ENCODE assay signal across 2 cellular contexts in the genomic region with DNA sequence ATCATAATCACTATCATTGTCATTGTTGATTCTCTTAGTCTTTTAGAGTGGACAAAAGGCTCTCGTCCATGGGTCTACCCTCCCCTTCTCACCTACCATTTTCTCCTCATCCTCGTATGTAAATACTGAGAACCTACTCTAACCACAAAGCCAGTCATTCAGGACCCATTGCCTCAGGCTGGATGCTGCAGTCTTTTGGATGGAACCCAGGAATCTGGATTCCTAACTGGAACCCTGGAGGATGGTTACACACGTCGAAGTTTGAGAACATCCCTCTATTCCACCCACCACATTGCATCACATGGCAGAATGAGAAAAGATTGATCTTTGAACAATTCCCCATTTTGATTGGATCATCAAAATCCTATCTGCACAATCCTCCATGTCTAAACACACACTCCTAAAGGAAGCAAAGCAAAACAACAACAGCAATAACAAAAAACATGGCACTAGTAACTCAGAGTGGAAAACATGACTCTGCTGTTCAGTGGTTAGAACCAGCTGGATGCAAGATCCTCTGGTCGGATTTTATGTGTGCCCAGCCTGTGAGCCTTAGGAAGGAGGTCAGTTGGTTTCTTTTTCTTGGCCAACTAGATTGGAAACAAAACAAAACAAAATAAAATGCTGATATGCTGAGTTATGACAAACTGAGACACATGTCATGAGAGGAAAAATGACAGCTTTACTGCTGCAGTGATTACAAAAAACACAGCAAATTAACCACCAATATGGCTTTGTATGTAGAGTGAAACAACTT.
A peak's percentile ranks its signal among the peaks of the same experiment; 100 is the strongest.
TF ChIP-seq lines count a peak whose summit lies in the region.

No MANE protein-coding gene starts in this region.

TF ChIP-seq in HepG2, 621 proteins besides CTCF, POLR2A, EP300 and RAD21 (continues in another document):
- TF ChIP-seq, protein P1, sequence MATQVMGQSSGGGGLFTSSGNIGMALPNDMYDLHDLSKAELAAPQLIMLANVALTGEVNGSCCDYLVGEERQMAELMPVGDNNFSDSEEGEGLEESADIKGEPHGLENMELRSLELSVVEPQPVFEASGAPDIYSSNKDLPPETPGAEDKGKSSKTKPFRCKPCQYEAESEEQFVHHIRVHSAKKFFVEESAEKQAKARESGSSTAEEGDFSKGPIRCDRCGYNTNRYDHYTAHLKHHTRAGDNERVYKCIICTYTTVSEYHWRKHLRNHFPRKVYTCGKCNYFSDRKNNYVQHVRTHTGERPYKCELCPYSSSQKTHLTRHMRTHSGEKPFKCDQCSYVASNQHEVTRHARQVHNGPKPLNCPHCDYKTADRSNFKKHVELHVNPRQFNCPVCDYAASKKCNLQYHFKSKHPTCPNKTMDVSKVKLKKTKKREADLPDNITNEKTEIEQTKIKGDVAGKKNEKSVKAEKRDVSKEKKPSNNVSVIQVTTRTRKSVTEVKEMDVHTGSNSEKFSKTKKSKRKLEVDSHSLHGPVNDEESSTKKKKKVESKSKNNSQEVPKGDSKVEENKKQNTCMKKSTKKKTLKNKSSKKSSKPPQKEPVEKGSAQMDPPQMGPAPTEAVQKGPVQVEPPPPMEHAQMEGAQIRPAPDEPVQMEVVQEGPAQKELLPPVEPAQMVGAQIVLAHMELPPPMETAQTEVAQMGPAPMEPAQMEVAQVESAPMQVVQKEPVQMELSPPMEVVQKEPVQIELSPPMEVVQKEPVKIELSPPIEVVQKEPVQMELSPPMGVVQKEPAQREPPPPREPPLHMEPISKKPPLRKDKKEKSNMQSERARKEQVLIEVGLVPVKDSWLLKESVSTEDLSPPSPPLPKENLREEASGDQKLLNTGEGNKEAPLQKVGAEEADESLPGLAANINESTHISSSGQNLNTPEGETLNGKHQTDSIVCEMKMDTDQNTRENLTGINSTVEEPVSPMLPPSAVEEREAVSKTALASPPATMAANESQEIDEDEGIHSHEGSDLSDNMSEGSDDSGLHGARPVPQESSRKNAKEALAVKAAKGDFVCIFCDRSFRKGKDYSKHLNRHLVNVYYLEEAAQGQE (IDR thresholded peaks at IDR 0.05; ENCODE audit: borderline replicate concordance in 1 of 2, low read depth in 1 of 2, low read length in 2 of 2), result no peak
- no peak for TF ChIP-seq U2AF1 (optimal IDR thresholded peaks at IDR 0.05; ENCODE audit: low read depth, low read length)
- TF ChIP-seq PAX8 (CRISPR knock-in tag; IDR thresholded peaks at IDR 0.05; ENCODE audit: borderline replicate concordance), result no peak
- TF ChIP-seq SMAD9 (CRISPR knock-in tag; IDR thresholded peaks at IDR 0.05), result no peak
- TF ChIP-seq, protein P2, sequence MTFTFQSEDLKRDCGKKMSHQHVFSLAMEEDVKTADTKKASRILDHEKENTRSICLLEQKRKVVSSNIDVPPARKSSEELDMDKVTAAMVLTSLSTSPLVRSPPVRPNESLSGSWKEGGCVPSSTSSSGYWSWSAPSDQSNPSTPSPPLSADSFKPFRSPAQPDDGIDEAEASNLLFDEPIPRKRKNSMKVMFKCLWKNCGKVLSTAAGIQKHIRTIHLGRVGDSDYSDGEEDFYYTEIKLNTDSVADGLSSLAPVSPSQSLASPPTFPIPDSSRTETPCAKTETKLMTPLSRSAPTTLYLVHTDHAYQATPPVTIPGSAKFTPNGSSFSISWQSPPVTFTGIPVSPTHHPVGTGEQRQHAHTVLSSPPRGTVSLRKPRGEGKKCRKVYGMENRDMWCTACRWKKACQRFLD (CRISPR knock-in tag; IDR thresholded peaks at IDR 0.05; ENCODE audit: borderline replicate concordance), result no peak
- TF ChIP-seq, protein P3, sequence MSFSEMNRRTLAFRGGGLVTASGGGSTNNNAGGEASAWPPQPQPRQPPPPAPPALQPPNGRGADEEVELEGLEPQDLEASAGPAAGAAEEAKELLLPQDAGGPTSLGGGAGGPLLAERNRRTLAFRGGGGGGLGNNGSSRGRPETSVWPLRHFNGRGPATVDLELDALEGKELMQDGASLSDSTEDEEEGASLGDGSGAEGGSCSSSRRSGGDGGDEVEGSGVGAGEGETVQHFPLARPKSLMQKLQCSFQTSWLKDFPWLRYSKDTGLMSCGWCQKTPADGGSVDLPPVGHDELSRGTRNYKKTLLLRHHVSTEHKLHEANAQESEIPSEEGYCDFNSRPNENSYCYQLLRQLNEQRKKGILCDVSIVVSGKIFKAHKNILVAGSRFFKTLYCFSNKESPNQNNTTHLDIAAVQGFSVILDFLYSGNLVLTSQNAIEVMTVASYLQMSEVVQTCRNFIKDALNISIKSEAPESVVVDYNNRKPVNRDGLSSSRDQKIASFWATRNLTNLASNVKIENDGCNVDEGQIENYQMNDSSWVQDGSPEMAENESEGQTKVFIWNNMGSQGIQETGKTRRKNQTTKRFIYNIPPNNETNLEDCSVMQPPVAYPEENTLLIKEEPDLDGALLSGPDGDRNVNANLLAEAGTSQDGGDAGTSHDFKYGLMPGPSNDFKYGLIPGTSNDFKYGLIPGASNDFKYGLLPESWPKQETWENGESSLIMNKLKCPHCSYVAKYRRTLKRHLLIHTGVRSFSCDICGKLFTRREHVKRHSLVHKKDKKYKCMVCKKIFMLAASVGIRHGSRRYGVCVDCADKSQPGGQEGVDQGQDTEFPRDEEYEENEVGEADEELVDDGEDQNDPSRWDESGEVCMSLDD (CRISPR knock-in tag; IDR thresholded peaks at IDR 0.05; ENCODE audit: borderline replicate concordance), result no peak
- TF ChIP-seq MAFF (IDR thresholded peaks at IDR 0.05; ENCODE audit: low read depth, low read length), result 0 out of 2 replicates have a peak, but pooled peaks have one; percentile 8
- TF ChIP-seq, protein P4, sequence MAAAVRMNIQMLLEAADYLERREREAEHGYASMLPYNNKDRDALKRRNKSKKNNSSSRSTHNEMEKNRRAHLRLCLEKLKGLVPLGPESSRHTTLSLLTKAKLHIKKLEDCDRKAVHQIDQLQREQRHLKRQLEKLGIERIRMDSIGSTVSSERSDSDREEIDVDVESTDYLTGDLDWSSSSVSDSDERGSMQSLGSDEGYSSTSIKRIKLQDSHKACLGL (CRISPR knock-in tag; IDR thresholded peaks at IDR 0.05), result no peak
- no peak for TF ChIP-seq ZNF792 (CRISPR knock-in tag; IDR thresholded peaks at IDR 0.05)
- no peak for TF ChIP-seq MIER2 (CRISPR knock-in tag; IDR thresholded peaks at IDR 0.05)
- TF ChIP-seq, protein P5, sequence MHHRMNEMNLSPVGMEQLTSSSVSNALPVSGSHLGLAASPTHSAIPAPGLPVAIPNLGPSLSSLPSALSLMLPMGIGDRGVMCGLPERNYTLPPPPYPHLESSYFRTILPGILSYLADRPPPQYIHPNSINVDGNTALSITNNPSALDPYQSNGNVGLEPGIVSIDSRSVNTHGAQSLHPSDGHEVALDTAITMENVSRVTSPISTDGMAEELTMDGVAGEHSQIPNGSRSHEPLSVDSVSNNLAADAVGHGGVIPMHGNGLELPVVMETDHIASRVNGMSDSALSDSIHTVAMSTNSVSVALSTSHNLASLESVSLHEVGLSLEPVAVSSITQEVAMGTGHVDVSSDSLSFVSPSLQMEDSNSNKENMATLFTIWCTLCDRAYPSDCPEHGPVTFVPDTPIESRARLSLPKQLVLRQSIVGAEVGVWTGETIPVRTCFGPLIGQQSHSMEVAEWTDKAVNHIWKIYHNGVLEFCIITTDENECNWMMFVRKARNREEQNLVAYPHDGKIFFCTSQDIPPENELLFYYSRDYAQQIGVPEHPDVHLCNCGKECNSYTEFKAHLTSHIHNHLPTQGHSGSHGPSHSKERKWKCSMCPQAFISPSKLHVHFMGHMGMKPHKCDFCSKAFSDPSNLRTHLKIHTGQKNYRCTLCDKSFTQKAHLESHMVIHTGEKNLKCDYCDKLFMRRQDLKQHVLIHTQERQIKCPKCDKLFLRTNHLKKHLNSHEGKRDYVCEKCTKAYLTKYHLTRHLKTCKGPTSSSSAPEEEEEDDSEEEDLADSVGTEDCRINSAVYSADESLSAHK (CRISPR knock-in tag; IDR thresholded peaks at IDR 0.05; ENCODE audit: borderline replicate concordance), result no peak
- TF ChIP-seq SRF (IDR thresholded peaks at IDR 0.05; ENCODE audit: low read depth, low read length), result no peak

TF ChIP-seq in GM12878, 131 proteins besides CTCF, POLR2A, EP300 and RAD21:
- TF ChIP-seq SUZ12 (IDR thresholded peaks at IDR 0.05; ENCODE audit: unreplicated experiment) (no peak), NRF1 (conservative IDR thresholded peaks at IDR 0.05; ENCODE audit: low read depth, low read length) (no peak), STAT1 (conservative IDR thresholded peaks at IDR 0.05) (no peak), TCF7 (IDR thresholded peaks at IDR 0.05; ENCODE audit: borderline replicate concordance) (no peak), IRF4 (IDR thresholded peaks at IDR 0.05; ENCODE audit: low read depth, low read length) (no peak), CHD2 (IDR thresholded peaks at IDR 0.05; ENCODE audit: borderline replicate concordance, low read depth, low read length) (no peak)
- TF ChIP-seq, protein P6, sequence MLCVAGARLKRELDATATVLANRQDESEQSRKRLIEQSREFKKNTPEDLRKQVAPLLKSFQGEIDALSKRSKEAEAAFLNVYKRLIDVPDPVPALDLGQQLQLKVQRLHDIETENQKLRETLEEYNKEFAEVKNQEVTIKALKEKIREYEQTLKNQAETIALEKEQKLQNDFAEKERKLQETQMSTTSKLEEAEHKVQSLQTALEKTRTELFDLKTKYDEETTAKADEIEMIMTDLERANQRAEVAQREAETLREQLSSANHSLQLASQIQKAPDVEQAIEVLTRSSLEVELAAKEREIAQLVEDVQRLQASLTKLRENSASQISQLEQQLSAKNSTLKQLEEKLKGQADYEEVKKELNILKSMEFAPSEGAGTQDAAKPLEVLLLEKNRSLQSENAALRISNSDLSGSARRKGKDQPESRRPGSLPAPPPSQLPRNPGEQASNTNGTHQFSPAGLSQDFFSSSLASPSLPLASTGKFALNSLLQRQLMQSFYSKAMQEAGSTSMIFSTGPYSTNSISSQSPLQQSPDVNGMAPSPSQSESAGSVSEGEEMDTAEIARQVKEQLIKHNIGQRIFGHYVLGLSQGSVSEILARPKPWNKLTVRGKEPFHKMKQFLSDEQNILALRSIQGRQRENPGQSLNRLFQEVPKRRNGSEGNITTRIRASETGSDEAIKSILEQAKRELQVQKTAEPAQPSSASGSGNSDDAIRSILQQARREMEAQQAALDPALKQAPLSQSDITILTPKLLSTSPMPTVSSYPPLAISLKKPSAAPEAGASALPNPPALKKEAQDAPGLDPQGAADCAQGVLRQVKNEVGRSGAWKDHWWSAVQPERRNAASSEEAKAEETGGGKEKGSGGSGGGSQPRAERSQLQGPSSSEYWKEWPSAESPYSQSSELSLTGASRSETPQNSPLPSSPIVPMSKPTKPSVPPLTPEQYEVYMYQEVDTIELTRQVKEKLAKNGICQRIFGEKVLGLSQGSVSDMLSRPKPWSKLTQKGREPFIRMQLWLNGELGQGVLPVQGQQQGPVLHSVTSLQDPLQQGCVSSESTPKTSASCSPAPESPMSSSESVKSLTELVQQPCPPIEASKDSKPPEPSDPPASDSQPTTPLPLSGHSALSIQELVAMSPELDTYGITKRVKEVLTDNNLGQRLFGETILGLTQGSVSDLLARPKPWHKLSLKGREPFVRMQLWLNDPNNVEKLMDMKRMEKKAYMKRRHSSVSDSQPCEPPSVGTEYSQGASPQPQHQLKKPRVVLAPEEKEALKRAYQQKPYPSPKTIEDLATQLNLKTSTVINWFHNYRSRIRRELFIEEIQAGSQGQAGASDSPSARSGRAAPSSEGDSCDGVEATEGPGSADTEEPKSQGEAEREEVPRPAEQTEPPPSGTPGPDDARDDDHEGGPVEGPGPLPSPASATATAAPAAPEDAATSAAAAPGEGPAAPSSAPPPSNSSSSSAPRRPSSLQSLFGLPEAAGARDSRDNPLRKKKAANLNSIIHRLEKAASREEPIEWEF (IDR thresholded peaks at IDR 0.05; ENCODE audit: insufficient replicate concordance, low read depth, low read length), result no peak
- TF ChIP-seq, protein P7, sequence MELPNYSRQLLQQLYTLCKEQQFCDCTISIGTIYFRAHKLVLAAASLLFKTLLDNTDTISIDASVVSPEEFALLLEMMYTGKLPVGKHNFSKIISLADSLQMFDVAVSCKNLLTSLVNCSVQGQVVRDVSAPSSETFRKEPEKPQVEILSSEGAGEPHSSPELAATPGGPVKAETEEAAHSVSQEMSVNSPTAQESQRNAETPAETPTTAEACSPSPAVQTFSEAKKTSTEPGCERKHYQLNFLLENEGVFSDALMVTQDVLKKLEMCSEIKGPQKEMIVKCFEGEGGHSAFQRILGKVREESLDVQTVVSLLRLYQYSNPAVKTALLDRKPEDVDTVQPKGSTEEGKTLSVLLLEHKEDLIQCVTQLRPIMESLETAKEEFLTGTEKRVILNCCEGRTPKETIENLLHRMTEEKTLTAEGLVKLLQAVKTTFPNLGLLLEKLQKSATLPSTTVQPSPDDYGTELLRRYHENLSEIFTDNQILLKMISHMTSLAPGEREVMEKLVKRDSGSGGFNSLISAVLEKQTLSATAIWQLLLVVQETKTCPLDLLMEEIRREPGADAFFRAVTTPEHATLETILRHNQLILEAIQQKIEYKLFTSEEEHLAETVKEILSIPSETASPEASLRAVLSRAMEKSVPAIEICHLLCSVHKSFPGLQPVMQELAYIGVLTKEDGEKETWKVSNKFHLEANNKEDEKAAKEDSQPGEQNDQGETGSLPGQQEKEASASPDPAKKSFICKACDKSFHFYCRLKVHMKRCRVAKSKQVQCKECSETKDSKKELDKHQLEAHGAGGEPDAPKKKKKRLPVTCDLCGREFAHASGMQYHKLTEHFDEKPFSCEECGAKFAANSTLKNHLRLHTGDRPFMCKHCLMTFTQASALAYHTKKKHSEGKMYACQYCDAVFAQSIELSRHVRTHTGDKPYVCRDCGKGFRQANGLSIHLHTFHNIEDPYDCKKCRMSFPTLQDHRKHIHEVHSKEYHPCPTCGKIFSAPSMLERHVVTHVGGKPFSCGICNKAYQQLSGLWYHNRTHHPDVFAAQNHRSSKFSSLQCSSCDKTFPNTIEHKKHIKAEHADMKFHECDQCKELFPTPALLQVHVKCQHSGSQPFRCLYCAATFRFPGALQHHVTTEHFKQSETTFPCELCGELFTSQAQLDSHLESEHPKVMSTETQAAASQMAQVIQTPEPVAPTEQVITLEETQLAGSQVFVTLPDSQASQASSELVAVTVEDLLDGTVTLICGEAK (IDR thresholded peaks at IDR 0.05; ENCODE audit: borderline replicate concordance), result peak; percentile 30; the same call in 1 of the 2 replicates
